In the genomic region with DNA sequence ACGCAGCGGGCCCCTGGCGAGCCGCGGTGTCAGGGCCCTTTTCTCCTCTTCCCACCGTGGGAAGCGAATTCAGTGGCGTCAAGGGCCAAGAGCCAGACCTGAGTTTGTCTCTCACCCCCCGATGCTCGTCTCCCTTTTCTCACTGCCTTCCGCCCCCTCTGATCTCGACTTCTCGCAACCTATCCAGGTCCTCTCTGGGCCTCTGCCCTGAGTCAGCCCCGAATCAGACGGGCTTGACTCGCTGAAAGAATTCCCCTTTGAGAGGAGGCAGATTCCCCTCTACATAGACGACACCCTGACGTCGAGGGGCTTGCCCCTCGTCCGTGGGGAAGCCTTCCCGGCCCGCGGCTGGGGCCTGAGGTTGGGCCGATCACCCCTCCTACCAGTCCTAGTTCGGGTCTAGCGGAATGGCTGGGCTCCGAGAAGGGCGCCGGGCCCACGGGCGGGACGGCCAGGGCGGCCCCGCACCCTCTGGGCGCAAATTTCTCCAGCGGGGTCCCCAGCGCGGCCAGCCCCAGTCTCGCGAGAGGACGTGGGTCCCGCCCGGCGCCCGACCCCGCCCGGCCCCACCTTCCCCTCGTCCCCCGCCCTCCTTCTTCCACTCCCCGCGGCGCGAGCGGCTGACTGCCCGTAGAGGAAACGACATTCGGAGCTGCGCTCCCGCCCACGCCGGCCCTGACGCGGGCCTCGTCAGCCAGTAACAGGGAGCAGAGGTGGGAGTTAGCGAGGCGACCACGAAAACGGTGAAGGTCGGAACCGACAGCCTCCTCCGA, we compare ENCODE assay signal across 1 cellular context.
A peak's percentile ranks its signal among the peaks of the same experiment; 100 is the strongest.
TF ChIP-seq lines count a peak whose summit lies in the region.

A gene with protein sequence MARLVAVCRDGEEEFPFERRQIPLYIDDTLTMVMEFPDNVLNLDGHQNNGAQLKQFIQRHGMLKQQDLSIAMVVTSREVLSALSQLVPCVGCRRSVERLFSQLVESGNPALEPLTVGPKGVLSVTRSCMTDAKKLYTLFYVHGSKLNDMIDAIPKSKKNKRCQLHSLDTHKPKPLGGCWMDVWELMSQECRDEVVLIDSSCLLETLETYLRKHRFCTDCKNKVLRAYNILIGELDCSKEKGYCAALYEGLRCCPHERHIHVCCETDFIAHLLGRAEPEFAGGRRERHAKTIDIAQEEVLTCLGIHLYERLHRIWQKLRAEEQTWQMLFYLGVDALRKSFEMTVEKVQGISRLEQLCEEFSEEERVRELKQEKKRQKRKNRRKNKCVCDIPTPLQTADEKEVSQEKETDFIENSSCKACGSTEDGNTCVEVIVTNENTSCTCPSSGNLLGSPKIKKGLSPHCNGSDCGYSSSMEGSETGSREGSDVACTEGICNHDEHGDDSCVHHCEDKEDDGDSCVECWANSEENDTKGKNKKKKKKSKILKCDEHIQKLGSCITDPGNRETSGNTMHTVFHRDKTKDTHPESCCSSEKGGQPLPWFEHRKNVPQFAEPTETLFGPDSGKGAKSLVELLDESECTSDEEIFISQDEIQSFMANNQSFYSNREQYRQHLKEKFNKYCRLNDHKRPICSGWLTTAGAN (plus strand): TSS at position 600 of the 773 bp plus-strand sequence. CDS start 806 bp downstream, outside the sequence.

TF ChIP-seq in HepG2, 621 proteins besides CTCF, POLR2A, EP300 and RAD21 (continued from another document and continues in another):
- TF ChIP-seq ZNF766 (CRISPR knock-in tag; IDR thresholded peaks at IDR 0.05; ENCODE audit: borderline replicate concordance) (no peak), ZNF317 (CRISPR knock-in tag; IDR thresholded peaks at IDR 0.05) (no peak; the same call in 1 of the 2 replicates), NFE2 (CRISPR knock-in tag; IDR thresholded peaks at IDR 0.05) (no peak), FOXM1 (CRISPR knock-in tag; IDR thresholded peaks at IDR 0.05) (no peak), ZNF451 (CRISPR knock-in tag; IDR thresholded peaks at IDR 0.05) (no peak; the same call in 1 of the 2 replicates), FOXK1 (CRISPR knock-in tag; IDR thresholded peaks at IDR 0.05; ENCODE audit: borderline replicate concordance, low read depth) (0 out of 2 replicates have a peak, but pooled peaks have one; percentile 9), ZNF260 (CRISPR knock-in tag; IDR thresholded peaks at IDR 0.05; ENCODE audit: borderline replicate concordance, low read depth) (no peak), FOXC1 (CRISPR knock-in tag; IDR thresholded peaks at IDR 0.05; ENCODE audit: borderline replicate concordance) (peak; percentile 39; the same call in 1 of the 2 replicates), SMARCC2 (IDR thresholded peaks at IDR 0.05) (no peak), ARNTL (CRISPR knock-in tag; IDR thresholded peaks at IDR 0.05) (peak; percentile 38), HNRNPK (IDR thresholded peaks at IDR 0.05; ENCODE audit: low read depth, low read length, poor library complexity, severe bottlenecking) (peak; percentile 30), GATAD2A (CRISPR knock-in tag; IDR thresholded peaks at IDR 0.05) (peak; percentile 17; the same call in 1 of the 2 replicates), NCOA2 (CRISPR knock-in tag; IDR thresholded peaks at IDR 0.05) (no peak), RCOR2 (CRISPR knock-in tag; IDR thresholded peaks at IDR 0.05) (no peak), MIER3 (CRISPR knock-in tag; IDR thresholded peaks at IDR 0.05; ENCODE audit: borderline replicate concordance) (no peak; the same call in 1 of the 2 replicates), ZNF160 (CRISPR knock-in tag; IDR thresholded peaks at IDR 0.05) (no peak), NFATC3 (CRISPR knock-in tag; IDR thresholded peaks at IDR 0.05) (no peak), FOXP1 (IDR thresholded peaks at IDR 0.05) (no peak), FOXP1 (CRISPR knock-in tag; IDR thresholded peaks at IDR 0.05) (no peak), ZNF20 (CRISPR knock-in tag; IDR thresholded peaks at IDR 0.05) (no peak), ZNF121 (CRISPR knock-in tag; IDR thresholded peaks at IDR 0.05) (no peak), CC2D1A (CRISPR knock-in tag; IDR thresholded peaks at IDR 0.05) (no peak), ZNF709 (CRISPR knock-in tag; IDR thresholded peaks at IDR 0.05) (0 out of 2 replicates have a peak, but pooled peaks have one; percentile 32), ZNF432 (CRISPR knock-in tag; IDR thresholded peaks at IDR 0.05; ENCODE audit: borderline replicate concordance) (no peak), DR1 (CRISPR knock-in tag; IDR thresholded peaks at IDR 0.05) (no peak; the same call in 1 of the 2 replicates), ZNF570 (CRISPR knock-in tag; IDR thresholded peaks at IDR 0.05; ENCODE audit: borderline replicate concordance) (peak; percentile 49; the same call in 1 of the 2 replicates), ZNF83 (CRISPR knock-in tag; IDR thresholded peaks at IDR 0.05; ENCODE audit: borderline replicate concordance) (0 out of 2 replicates have a peak, but pooled peaks have one; percentile 58), RAD51 (IDR thresholded peaks at IDR 0.05; ENCODE audit: borderline replicate concordance) (no peak), ZNF547 (CRISPR knock-in tag; IDR thresholded peaks at IDR 0.05) (peak; percentile 85), FOSL2 (CRISPR knock-in tag; IDR thresholded peaks at IDR 0.05) (no peak), MIXL1 (CRISPR knock-in tag; IDR thresholded peaks at IDR 0.05) (no peak), SRF (IDR thresholded peaks at IDR 0.05; ENCODE audit: low read depth, low read length) (no peak), ZSCAN21 (CRISPR knock-in tag; IDR thresholded peaks at IDR 0.05; ENCODE audit: borderline replicate concordance) (peak; percentile 82; the same call in 1 of the 2 replicates), ZSCAN29 (CRISPR knock-in tag; conservative IDR thresholded peaks at IDR 0.05) (no peak), KDM2A (CRISPR knock-in tag; IDR thresholded peaks at IDR 0.05; ENCODE audit: borderline replicate concordance, low read depth) (peak; percentile 68; the same call in 1 of the 2 replicates), JUN (CRISPR knock-in tag; IDR thresholded peaks at IDR 0.05) (no peak), SOX5 (CRISPR knock-in tag; IDR thresholded peaks at IDR 0.05; ENCODE audit: borderline replicate concordance) (0 out of 2 replicates have a peak, but pooled peaks have one; percentile 2), KMT2A (CRISPR knock-in tag; IDR thresholded peaks at IDR 0.05) (peak; percentile 58; the same call in 1 of the 2 replicates), ZNF564 (CRISPR knock-in tag; IDR thresholded peaks at IDR 0.05) (0 out of 2 replicates have a peak, but pooled peaks have one; percentile 25)
- TF ChIP-seq, protein P1, sequence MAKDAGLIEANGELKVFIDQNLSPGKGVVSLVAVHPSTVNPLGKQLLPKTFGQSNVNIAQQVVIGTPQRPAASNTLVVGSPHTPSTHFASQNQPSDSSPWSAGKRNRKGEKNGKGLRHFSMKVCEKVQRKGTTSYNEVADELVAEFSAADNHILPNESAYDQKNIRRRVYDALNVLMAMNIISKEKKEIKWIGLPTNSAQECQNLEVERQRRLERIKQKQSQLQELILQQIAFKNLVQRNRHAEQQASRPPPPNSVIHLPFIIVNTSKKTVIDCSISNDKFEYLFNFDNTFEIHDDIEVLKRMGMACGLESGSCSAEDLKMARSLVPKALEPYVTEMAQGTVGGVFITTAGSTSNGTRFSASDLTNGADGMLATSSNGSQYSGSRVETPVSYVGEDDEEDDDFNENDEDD (CRISPR knock-in tag; IDR thresholded peaks at IDR 0.05; ENCODE audit: borderline replicate concordance), result peak; percentile 75
- TF ChIP-seq, protein P2, sequence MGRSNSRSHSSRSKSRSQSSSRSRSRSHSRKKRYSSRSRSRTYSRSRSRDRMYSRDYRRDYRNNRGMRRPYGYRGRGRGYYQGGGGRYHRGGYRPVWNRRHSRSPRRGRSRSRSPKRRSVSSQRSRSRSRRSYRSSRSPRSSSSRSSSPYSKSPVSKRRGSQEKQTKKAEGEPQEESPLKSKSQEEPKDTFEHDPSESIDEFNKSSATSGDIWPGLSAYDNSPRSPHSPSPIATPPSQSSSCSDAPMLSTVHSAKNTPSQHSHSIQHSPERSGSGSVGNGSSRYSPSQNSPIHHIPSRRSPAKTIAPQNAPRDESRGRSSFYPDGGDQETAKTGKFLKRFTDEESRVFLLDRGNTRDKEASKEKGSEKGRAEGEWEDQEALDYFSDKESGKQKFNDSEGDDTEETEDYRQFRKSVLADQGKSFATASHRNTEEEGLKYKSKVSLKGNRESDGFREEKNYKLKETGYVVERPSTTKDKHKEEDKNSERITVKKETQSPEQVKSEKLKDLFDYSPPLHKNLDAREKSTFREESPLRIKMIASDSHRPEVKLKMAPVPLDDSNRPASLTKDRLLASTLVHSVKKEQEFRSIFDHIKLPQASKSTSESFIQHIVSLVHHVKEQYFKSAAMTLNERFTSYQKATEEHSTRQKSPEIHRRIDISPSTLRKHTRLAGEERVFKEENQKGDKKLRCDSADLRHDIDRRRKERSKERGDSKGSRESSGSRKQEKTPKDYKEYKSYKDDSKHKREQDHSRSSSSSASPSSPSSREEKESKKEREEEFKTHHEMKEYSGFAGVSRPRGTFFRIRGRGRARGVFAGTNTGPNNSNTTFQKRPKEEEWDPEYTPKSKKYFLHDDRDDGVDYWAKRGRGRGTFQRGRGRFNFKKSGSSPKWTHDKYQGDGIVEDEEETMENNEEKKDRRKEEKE (IDR thresholded peaks at IDR 0.05), result no peak
- TF ChIP-seq, protein P3, sequence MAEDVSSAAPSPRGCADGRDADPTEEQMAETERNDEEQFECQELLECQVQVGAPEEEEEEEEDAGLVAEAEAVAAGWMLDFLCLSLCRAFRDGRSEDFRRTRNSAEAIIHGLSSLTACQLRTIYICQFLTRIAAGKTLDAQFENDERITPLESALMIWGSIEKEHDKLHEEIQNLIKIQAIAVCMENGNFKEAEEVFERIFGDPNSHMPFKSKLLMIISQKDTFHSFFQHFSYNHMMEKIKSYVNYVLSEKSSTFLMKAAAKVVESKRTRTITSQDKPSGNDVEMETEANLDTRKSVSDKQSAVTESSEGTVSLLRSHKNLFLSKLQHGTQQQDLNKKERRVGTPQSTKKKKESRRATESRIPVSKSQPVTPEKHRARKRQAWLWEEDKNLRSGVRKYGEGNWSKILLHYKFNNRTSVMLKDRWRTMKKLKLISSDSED (CRISPR knock-in tag; IDR thresholded peaks at IDR 0.05), result no peak
- TF ChIP-seq, protein P4, sequence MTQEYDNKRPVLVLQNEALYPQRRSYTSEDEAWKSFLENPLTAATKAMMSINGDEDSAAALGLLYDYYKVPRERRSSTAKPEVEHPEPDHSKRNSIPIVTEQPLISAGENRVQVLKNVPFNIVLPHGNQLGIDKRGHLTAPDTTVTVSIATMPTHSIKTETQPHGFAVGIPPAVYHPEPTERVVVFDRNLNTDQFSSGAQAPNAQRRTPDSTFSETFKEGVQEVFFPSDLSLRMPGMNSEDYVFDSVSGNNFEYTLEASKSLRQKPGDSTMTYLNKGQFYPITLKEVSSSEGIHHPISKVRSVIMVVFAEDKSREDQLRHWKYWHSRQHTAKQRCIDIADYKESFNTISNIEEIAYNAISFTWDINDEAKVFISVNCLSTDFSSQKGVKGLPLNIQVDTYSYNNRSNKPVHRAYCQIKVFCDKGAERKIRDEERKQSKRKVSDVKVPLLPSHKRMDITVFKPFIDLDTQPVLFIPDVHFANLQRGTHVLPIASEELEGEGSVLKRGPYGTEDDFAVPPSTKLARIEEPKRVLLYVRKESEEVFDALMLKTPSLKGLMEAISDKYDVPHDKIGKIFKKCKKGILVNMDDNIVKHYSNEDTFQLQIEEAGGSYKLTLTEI (CRISPR knock-in tag; conservative IDR thresholded peaks at IDR 0.05), result no peak
- TF ChIP-seq, protein P5, sequence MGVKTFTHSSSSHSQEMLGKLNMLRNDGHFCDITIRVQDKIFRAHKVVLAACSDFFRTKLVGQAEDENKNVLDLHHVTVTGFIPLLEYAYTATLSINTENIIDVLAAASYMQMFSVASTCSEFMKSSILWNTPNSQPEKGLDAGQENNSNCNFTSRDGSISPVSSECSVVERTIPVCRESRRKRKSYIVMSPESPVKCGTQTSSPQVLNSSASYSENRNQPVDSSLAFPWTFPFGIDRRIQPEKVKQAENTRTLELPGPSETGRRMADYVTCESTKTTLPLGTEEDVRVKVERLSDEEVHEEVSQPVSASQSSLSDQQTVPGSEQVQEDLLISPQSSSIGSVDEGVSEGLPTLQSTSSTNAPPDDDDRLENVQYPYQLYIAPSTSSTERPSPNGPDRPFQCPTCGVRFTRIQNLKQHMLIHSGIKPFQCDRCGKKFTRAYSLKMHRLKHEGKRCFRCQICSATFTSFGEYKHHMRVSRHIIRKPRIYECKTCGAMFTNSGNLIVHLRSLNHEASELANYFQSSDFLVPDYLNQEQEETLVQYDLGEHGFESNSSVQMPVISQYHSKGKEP (CRISPR knock-in tag; IDR thresholded peaks at IDR 0.05), result no peak
- TF ChIP-seq, protein P6, sequence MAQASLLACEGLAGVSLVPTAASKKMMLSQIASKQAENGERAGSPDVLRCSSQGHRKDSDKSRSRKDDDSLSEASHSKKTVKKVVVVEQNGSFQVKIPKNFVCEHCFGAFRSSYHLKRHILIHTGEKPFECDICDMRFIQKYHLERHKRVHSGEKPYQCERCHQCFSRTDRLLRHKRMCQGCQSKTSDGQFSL (CRISPR knock-in tag; IDR thresholded peaks at IDR 0.05), result no peak; the same call in 1 of the 2 replicates
- TF ChIP-seq, protein P7, sequence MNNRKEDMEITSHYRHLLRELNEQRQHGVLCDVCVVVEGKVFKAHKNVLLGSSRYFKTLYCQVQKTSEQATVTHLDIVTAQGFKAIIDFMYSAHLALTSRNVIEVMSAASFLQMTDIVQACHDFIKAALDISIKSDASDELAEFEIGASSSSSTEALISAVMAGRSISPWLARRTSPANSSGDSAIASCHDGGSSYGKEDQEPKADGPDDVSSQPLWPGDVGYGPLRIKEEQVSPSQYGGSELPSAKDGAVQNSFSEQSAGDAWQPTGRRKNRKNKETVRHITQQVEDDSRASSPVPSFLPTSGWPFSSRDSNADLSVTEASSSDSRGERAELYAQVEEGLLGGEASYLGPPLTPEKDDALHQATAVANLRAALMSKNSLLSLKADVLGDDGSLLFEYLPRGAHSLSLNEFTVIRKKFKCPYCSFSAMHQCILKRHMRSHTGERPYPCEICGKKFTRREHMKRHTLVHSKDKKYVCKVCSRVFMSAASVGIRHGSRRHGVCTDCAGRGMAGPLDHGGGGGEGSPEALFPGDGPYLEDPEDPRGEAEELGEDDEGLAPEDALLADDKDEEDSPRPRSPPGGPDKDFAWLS (CRISPR knock-in tag; IDR thresholded peaks at IDR 0.05; ENCODE audit: borderline replicate concordance), result no peak
- TF ChIP-seq, protein P8, sequence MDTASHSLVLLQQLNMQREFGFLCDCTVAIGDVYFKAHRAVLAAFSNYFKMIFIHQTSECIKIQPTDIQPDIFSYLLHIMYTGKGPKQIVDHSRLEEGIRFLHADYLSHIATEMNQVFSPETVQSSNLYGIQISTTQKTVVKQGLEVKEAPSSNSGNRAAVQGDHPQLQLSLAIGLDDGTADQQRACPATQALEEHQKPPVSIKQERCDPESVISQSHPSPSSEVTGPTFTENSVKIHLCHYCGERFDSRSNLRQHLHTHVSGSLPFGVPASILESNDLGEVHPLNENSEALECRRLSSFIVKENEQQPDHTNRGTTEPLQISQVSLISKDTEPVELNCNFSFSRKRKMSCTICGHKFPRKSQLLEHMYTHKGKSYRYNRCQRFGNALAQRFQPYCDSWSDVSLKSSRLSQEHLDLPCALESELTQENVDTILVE (CRISPR knock-in tag; IDR thresholded peaks at IDR 0.05), result 0 out of 2 replicates have a peak, but pooled peaks have one; percentile 22
- TF ChIP-seq, protein P9, sequence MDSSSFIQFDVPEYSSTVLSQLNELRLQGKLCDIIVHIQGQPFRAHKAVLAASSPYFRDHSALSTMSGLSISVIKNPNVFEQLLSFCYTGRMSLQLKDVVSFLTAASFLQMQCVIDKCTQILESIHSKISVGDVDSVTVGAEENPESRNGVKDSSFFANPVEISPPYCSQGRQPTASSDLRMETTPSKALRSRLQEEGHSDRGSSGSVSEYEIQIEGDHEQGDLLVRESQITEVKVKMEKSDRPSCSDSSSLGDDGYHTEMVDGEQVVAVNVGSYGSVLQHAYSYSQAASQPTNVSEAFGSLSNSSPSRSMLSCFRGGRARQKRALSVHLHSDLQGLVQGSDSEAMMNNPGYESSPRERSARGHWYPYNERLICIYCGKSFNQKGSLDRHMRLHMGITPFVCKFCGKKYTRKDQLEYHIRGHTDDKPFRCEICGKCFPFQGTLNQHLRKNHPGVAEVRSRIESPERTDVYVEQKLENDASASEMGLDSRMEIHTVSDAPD (CRISPR knock-in tag; IDR thresholded peaks at IDR 0.05), result no peak
